13 cellular contexts compared by ENCODE assay signal in genomic region chr3:14458434-14459280, GRCh38. TPM values are rescaled to one million over a fixed set of nuclear protein-coding genes. Genes with fewer than 3 reads are reported as not detected.
A peak's percentile ranks its signal among the peaks of the same experiment; 100 is the strongest.
DNase-seq lines count a peak whose midpoint lies in the region; ATAC-seq and TF ChIP-seq lines count a peak whose summit lies in the region.
"Had no signal": no experiment of that assay in that cellular context is flagged by ENCODE, and none has a peak within 500 bp of the region (broad histone marks: within the 10 kb centered on the region; RNA-seq: fewer than 3 reads in every experiment).

No MANE protein-coding gene starts in this region.

- no peaks in the 10 kb centered on the region for H3K27me3 ChIP-seq in osteoblast (ENCODE audit: insufficient read depth, low read length)

- peak; percentile 20 for ATAC-seq in activated CD8-positive, alpha-beta memory T cell treated with anti-CD3 and anti-CD28 coated beads, Interleukin-2, amount 10 ng/mL, durations not matched to agents 7 days and 5 days
- peak; percentile 53 for ATAC-seq in HG02943 (IDR thresholded peaks at IDR 0.05; ENCODE audit: low read depth, unreplicated experiment)
- ATAC-seq in HG03135 (IDR thresholded peaks at IDR 0.05; ENCODE audit: unreplicated experiment): no peak
- ATAC-seq: esophagus mucosa; naive thymus-derived CD8-positive, alpha-beta T cell had no signal

- CTCF ChIA-PET in activated CD8-positive, alpha-beta memory T cell treated with anti-CD3 and anti-CD28 coated beads, Interleukin-2, amount 10 ng/mL, durations not matched to agents 7 days and 5 days (lab: Charles Lee): interaction anchor here (1.1 to 1.6 kb wide), 4 partner anchors 9 to 255 kb away, joined by 3 to 8 read pairs (median 4); no protein-coding TSS in a partner anchor

- peaks cover 86% of the 10 kb centered on the region for H3K36me3 ChIP-seq in osteoblast (ENCODE audit: insufficient read depth, low read length)

- no peaks in the 10 kb centered on the region for H3K79me2 ChIP-seq in osteoblast (ENCODE audit: insufficient read depth, low read length)

- DNase-seq in activated CD8-positive, alpha-beta memory T cell treated with anti-CD3 and anti-CD28 coated beads, Interleukin-2, amount 10 ng/mL, durations not matched to agents 7 days and 5 days: no peak
- no peak for DNase-seq in activated CD8-positive, alpha-beta memory T cell treated with anti-CD3 and anti-CD28 coated beads, Interleukin-2, amount 50 U/mL, for 48 hours
- no peak for DNase-seq in activated T-helper 1 cell treated with anti-CD3 and anti-CD28 coated beads, Interleukin-12 subunit alpha, Interleukin-12 subunit beta, Interleukin-2, Interleukin-4 antibody, amounts not matched to agents 30 ng/mL and 10 ng/mL and 1 ng/mL, durations not matched to agents 14 hours and 24 hours and 36 hours (ENCODE audit: low spot score)
- DNase-seq in osteoblast (ENCODE audit: insufficient read length, low spot score, missing footprints) (peak; percentile 57), GM03348 (ENCODE audit: low spot score) (no peak), putamen (ENCODE audit: low spot score) (no peak)
- DNase-seq: naive thymus-derived CD8-positive, alpha-beta T cell; NCI-H1436; NCI-H774; SW 1271 had no signal

- H4K20me1 ChIP-seq in osteoblast (ENCODE audit: insufficient read depth, low read length): no peaks in the 10 kb centered on the region

- peak overlapping the region; percentile 41 for H3K27ac Mint-ChIP-seq in activated CD8-positive, alpha-beta memory T cell treated with anti-CD3 and anti-CD28 coated beads, Interleukin-2, amount 10 ng/mL, durations not matched to agents 7 days and 5 days
- peak overlapping the region; percentile 44 for H3K27ac Mint-ChIP-seq in activated T-helper 1 cell treated with anti-CD3 and anti-CD28 coated beads, Interleukin-12 subunit alpha, Interleukin-12 subunit beta, Interleukin-2, Interleukin-4 antibody, amounts not matched to agents 30 ng/mL and 10 ng/mL and 1 ng/mL, durations not matched to agents 14 hours and 24 hours and 36 hours

- H3K27ac ChIP-seq in osteoblast (ENCODE audit: low read depth, low read length): peak overlapping the region; percentile 30

- no peak overlapping the region for H3K4me3 Mint-ChIP-seq in activated CD8-positive, alpha-beta memory T cell treated with anti-CD3 and anti-CD28 coated beads, Interleukin-2, amount 10 ng/mL, durations not matched to agents 7 days and 5 days
- H3K4me3 Mint-ChIP-seq in activated T-helper 1 cell treated with anti-CD3 and anti-CD28 coated beads, Interleukin-12 subunit alpha, Interleukin-12 subunit beta, Interleukin-2, Interleukin-4 antibody, amounts not matched to agents 30 ng/mL and 10 ng/mL and 1 ng/mL, durations not matched to agents 14 hours and 24 hours and 36 hours: no peak overlapping the region
- H3K4me3 Mint-ChIP-seq: naive thymus-derived CD8-positive, alpha-beta T cell had no signal

- no peaks in the 10 kb centered on the region for H3K9me3 ChIP-seq in osteoblast (ENCODE audit: low read depth, low read length)

- no peak overlapping the region for H2AFZ ChIP-seq in osteoblast (ENCODE audit: low read length)

- H3K4me1 ChIP-seq in osteoblast (ENCODE audit: insufficient read depth, low read length): peaks cover 28% of the 10 kb centered on the region

- intact Hi-C loops in activated T-helper 1 cell treated with anti-CD3 and anti-CD28 coated beads, Interleukin-12 subunit alpha, Interleukin-12 subunit beta, Interleukin-2, Interleukin-4 antibody, amounts not matched to agents 30 ng/mL and 10 ng/mL and 1 ng/mL, durations not matched to agents 14 hours and 24 hours and 36 hours (cut with micrococcal nuclease): no loop called here

- H3K27me3 Mint-ChIP-seq in activated CD8-positive, alpha-beta memory T cell treated with anti-CD3 and anti-CD28 coated beads, Interleukin-2, amount 10 ng/mL, durations not matched to agents 7 days and 5 days: no peaks in the 10 kb centered on the region
- H3K27me3 Mint-ChIP-seq in activated T-helper 1 cell treated with anti-CD3 and anti-CD28 coated beads, Interleukin-12 subunit alpha, Interleukin-12 subunit beta, Interleukin-2, Interleukin-4 antibody, amounts not matched to agents 30 ng/mL and 10 ng/mL and 1 ng/mL, durations not matched to agents 14 hours and 24 hours and 36 hours (ENCODE audit: insufficient read depth): no peaks in the 10 kb centered on the region
- H3K27me3 Mint-ChIP-seq: naive thymus-derived CD8-positive, alpha-beta T cell had no signal

- no peaks in the 10 kb centered on the region for H3K9me3 Mint-ChIP-seq in activated CD8-positive, alpha-beta memory T cell treated with anti-CD3 and anti-CD28 coated beads, Interleukin-2, amount 10 ng/mL, durations not matched to agents 7 days and 5 days (ENCODE audit: low read depth)
- H3K9me3 Mint-ChIP-seq in activated T-helper 1 cell treated with anti-CD3 and anti-CD28 coated beads, Interleukin-12 subunit alpha, Interleukin-12 subunit beta, Interleukin-2, Interleukin-4 antibody, amounts not matched to agents 30 ng/mL and 10 ng/mL and 1 ng/mL, durations not matched to agents 14 hours and 24 hours and 36 hours: no peaks in the 10 kb centered on the region
- H3K9me3 Mint-ChIP-seq: naive thymus-derived CD8-positive, alpha-beta T cell had no signal

- H3K4me1 Mint-ChIP-seq in activated CD8-positive, alpha-beta memory T cell treated with anti-CD3 and anti-CD28 coated beads, Interleukin-2, amount 10 ng/mL, durations not matched to agents 7 days and 5 days: peaks cover 25% of the 10 kb centered on the region
- peaks cover 28% of the 10 kb centered on the region for H3K4me1 Mint-ChIP-seq in activated T-helper 1 cell treated with anti-CD3 and anti-CD28 coated beads, Interleukin-12 subunit alpha, Interleukin-12 subunit beta, Interleukin-2, Interleukin-4 antibody, amounts not matched to agents 30 ng/mL and 10 ng/mL and 1 ng/mL, durations not matched to agents 14 hours and 24 hours and 36 hours (ENCODE audit: low read depth)

- H3K4me3 ChIP-seq in osteoblast (ENCODE audit: insufficient read depth, low read length): no peak overlapping the region

- peaks cover 14% of the 10 kb centered on the region for H3K36me3 Mint-ChIP-seq in activated CD8-positive, alpha-beta memory T cell treated with anti-CD3 and anti-CD28 coated beads, Interleukin-2, amount 10 ng/mL, durations not matched to agents 7 days and 5 days
- H3K36me3 Mint-ChIP-seq in activated T-helper 1 cell treated with anti-CD3 and anti-CD28 coated beads, Interleukin-12 subunit alpha, Interleukin-12 subunit beta, Interleukin-2, Interleukin-4 antibody, amounts not matched to agents 30 ng/mL and 10 ng/mL and 1 ng/mL, durations not matched to agents 14 hours and 24 hours and 36 hours (ENCODE audit: low read depth): peaks cover 16% of the 10 kb centered on the region

- TF ChIP-seq CTCF in osteoblast (IDR thresholded peaks at IDR 0.05; ENCODE audit: extremely low read depth, low read depth, low read length): no peak

- H3K4me2 ChIP-seq in osteoblast (ENCODE audit: insufficient read depth, low read length): no peak overlapping the region

RNA-seq across cellular contexts. Expression of gene SLC6A6, which starts 56.3 kb away (rescaled TPM):
- 10 to 100 TPM; 55.3 to 64.6 TPM for total RNA-seq in activated CD8-positive, alpha-beta memory T cell treated with anti-CD3 and anti-CD28 coated beads, Interleukin-2, amount 10 ng/mL, durations not matched to agents 7 days and 5 days
- 45.4 and 51.2 TPM in 2 replicates for total RNA-seq in activated T-helper 1 cell treated with anti-CD3 and anti-CD28 coated beads, Interleukin-12 subunit alpha, Interleukin-12 subunit beta, Interleukin-2, Interleukin-4 antibody, amounts not matched to agents 30 ng/mL and 10 ng/mL and 1 ng/mL, durations not matched to agents 14 hours and 24 hours and 36 hours
- total RNA-seq in osteoblast: 76.6 and 86.5 TPM in 2 replicates
